In genomic region chr2:109782446-109782993, GRCh38 we compare ENCODE assay signal across 7 cellular contexts. TPM values are rescaled to one million over a fixed set of nuclear protein-coding genes. Genes with fewer than 3 reads are reported as not detected.
DNase-seq lines count a peak whose midpoint lies in the region; ATAC-seq, FAIRE-seq and TF ChIP-seq lines count a peak whose summit lies in the region.
"Not testable (repeated sequence)": the region's sequence is repeated elsewhere in the genome, so short reads cannot be mapped to it uniquely, and the experiment has no call there.

No MANE protein-coding gene starts in this region.

- H3K27ac ChIP-seq in body of pancreas; heart left ventricle; right cardiac atrium (ENCODE audit: low read length); HepG2 (ENCODE audit: extremely low read length, insufficient read depth, low read length); pancreas: not testable (repeated sequence)

- not testable (repeated sequence) for H3K79me2 ChIP-seq in HepG2 (ENCODE audit: insufficient read depth, low read length)

- not testable (repeated sequence) for H3K9ac ChIP-seq in HepG2 (ENCODE audit: insufficient read depth, low read depth, low read length)

- not testable (repeated sequence) for BruUV-seq in HepG2 (replicated peaks; lab: Mats Ljungman, UMichigan)

- ATAC-seq in body of pancreas (peak; percentile 87), Right ventricle myocardium inferior (peak; percentile 79), heart left ventricle (peak; percentile 72 to 84 (median 80)), left cardiac atrium (peak; percentile 83 to 89), right cardiac atrium (peak; percentile 73 to 85), HepG2 (peak; percentile 59), pancreas (peak; percentile 40 to 92 (median 72))

- CTCF ChIA-PET in HepG2 (lab: Yijun Ruan, JAX; ENCODE audit: low intra/inter-chr PET ratio, low total read pairs), result not testable (repeated sequence)

- TF ChIP-seq EP300 in HepG2 (IDR thresholded peaks at IDR 0.05; ENCODE audit: low read depth in 2 of 2, low read length in 2 of 2); HepG2 (CRISPR knock-in tag; IDR thresholded peaks at IDR 0.05; ENCODE audit: borderline replicate concordance): not testable (repeated sequence)

- H3K27me3 ChIP-seq in body of pancreas; heart left ventricle; right cardiac atrium (ENCODE audit: control insufficient read depth, insufficient read depth); HepG2 (ENCODE audit: control insufficient read depth in 1 of 2, insufficient read depth in 2 of 2, low read length in 2 of 2); pancreas: not testable (repeated sequence)

- not testable (repeated sequence) for H3K36me3 ChIP-seq in body of pancreas (replicated peaks in 1 of 2; ENCODE audit: insufficient read depth in 1 of 2, low read depth in 2 of 2); heart left ventricle; HepG2 (replicated peaks in 1 of 2; ENCODE audit: control insufficient read depth in 1 of 2, insufficient read depth in 2 of 2, low read length in 2 of 2); pancreas

- not testable (repeated sequence) for H2AFZ ChIP-seq in HepG2 (ENCODE audit: low read length)

- intact Hi-C loops in body of pancreas (cut with DNase I); Right ventricle myocardium inferior (cut with DNase I); heart left ventricle (cut with DNase I); left cardiac atrium (cut with DNase I); right cardiac atrium (cut with DNase I); HepG2 (cut with micrococcal nuclease; ENCODE audit: unreplicated experiment); pancreas (cut with DNase I): not testable (repeated sequence)

- H3K4me3 ChIP-seq in body of pancreas; heart left ventricle; right cardiac atrium (ENCODE audit: low read length); HepG2 (replicated peaks in 1 of 3; ENCODE audit: insufficient read depth in 1 of 3, low read depth in 2 of 3, low read length in 3 of 3); pancreas: not testable (repeated sequence)

- not testable (repeated sequence) for DNase-seq in body of pancreas; Right ventricle myocardium inferior (ENCODE audit: missing footprints); heart left ventricle; left cardiac atrium; right cardiac atrium; HepG2 (ENCODE audit: low spot score); pancreas

- not testable (repeated sequence) for TF ChIP-seq POLR2A in body of pancreas (IDR thresholded peaks at IDR 0.05); heart left ventricle (IDR thresholded peaks at IDR 0.05); HepG2 (IDR thresholded peaks at IDR 0.05; ENCODE audit: insufficient read depth in 1 of 2, low read depth in 2 of 2, low read length in 2 of 2)

- H3K4me1 ChIP-seq in body of pancreas; heart left ventricle; right cardiac atrium (ENCODE audit: control insufficient read depth, insufficient read depth, low read length); HepG2 (ENCODE audit: insufficient read depth, low read length); pancreas: not testable (repeated sequence)

- H3K4me2 ChIP-seq in HepG2 (ENCODE audit: low read depth, low read length), result not testable (repeated sequence)

- POLR2A ChIA-PET in HepG2 (lab: Yijun Ruan, JAX), result not testable (repeated sequence)

- in situ Hi-C loops in HepG2 (cut with HindIII; ENCODE audit: extremely low pct_ligation_motif_present, low pct_unique_long_range_greater_than_20kb), result not testable (repeated sequence)

- TF ChIP-seq CTCF in body of pancreas (IDR thresholded peaks at IDR 0.05); heart left ventricle (IDR thresholded peaks at IDR 0.05); HepG2 (CRISPR knock-in tag; IDR thresholded peaks at IDR 0.05); pancreas (IDR thresholded peaks at IDR 0.05): not testable (repeated sequence)

- not testable (repeated sequence) for H4K20me1 ChIP-seq in HepG2 (ENCODE audit: insufficient read depth, low read length)

- not testable (repeated sequence) for TF ChIP-seq RAD21 in HepG2 (CRISPR knock-in tag; IDR thresholded peaks at IDR 0.05)

- WGBS in body of pancreas, 2 donors, result no CpG with 5 or more reads among the region's 2 CpGs
- WGBS in heart left ventricle, 4 donors, result no CpG with 5 or more reads among the region's 2 CpGs
- no CpG with 5 or more reads among the region's 2 CpGs for WGBS in right cardiac atrium
- WGBS in HepG2 (ENCODE audit: low lambda C conversion rate), result no CpG with 5 or more reads among the region's 2 CpGs
- no CpG with 5 or more reads among the region's 2 CpGs for WGBS in pancreas, 2 donors

- FAIRE-seq in HepG2 (lab: Jason Lieb, UNC); pancreas (lab: Jason Lieb, UNC): not testable (repeated sequence)

- H3K9me3 ChIP-seq in body of pancreas; heart left ventricle; right cardiac atrium (ENCODE audit: control insufficient read depth, low read length); HepG2 (ENCODE audit: low read length); pancreas: not testable (repeated sequence)

RNA-seq across cellular contexts. Expression of gene RGPD5, which starts 11.6 kb away (rescaled TPM):
- total RNA-seq in body of pancreas (10 to 100 TPM; 25.7 to 42.8 TPM), Right ventricle myocardium inferior (30.5 TPM), heart left ventricle (10 to 100 TPM in 8 of 9 donors, 1 to 10 TPM in 1; 8.4 to 35.4 (median 16.2) TPM), left cardiac atrium (10 to 100 TPM; 21.8 to 36.2 TPM), right cardiac atrium (10 to 100 TPM; 27.9 to 48.3 (median 44.3) TPM), HepG2 (2016; rRNA removed; fragmentation: Illumina TruSeq; extraction: Trizol) (9.4 and 16.4 TPM in 2 replicates), pancreas (10 to 100 TPM; 15.2 to 59.4 (median 33.0) TPM)
- polyA plus RNA-seq in heart left ventricle (1 to 10 TPM; 3.9 to 9.4 TPM), right cardiac atrium (8.9 TPM), HepG2 (2011; rRNA removed) (12.0 and 13.4 TPM in 2 replicates), pancreas (10 to 100 TPM; 18.7 TPM)
- 2.0 and 5.9 TPM in 2 replicates for total RNA-seq in HepG2 (2016; cell fraction: cytosol; rRNA removed; fragmentation: Illumina TruSeq; extraction: Trizol; ENCODE audit: low read depth)
- 14.9 and 24.6 TPM in 2 replicates for total RNA-seq in HepG2 (2016; cell fraction: insoluble cytoplasmic fraction; rRNA removed; fragmentation: Illumina TruSeq; extraction: Trizol)
- total RNA-seq in HepG2 (2016; cell fraction: membrane; rRNA removed; fragmentation: Illumina TruSeq; extraction: Trizol), result 1.9 and 3.4 TPM in 2 replicates
- 35.4 and 37.7 TPM in 2 replicates for total RNA-seq in HepG2 (2016; cell fraction: nucleus; rRNA removed; fragmentation: Illumina TruSeq; extraction: Trizol)
- polyA plus RNA-seq in HepG2 (2011; cell fraction: cytosol; rRNA removed), result 4.7 and 13.0 TPM in 2 replicates
- polyA plus RNA-seq in HepG2 (2011; cell fraction: nucleus; rRNA removed), result 22.3 and 25.1 TPM in 2 replicates
- 4.0 and 4.8 TPM in 2 replicates for polyA plus RNA-seq in HepG2 (2012)
- not detected in 2 replicates for polyA plus RNA-seq in HepG2 (2016; cell fraction: cytosol; fragmentation: Illumina TruSeq; extraction: Trizol; ENCODE audit: low read depth)
- 2.3 and 3.8 TPM in 2 replicates for polyA plus RNA-seq in HepG2 (2016; cell fraction: insoluble cytoplasmic fraction; fragmentation: Illumina TruSeq; extraction: Trizol; ENCODE audit: low read depth)
- polyA plus RNA-seq in HepG2 (2016; cell fraction: membrane; fragmentation: Illumina TruSeq; extraction: Trizol; ENCODE audit: low read depth), result 0.05 TPM in 1 of 2 replicates, not detected in the other
- polyA plus RNA-seq in HepG2 (2016; cell fraction: nucleus; fragmentation: Illumina TruSeq; extraction: Trizol; ENCODE audit: insufficient read depth, low read depth), result 23.4 and 31.9 TPM in 2 replicates
- polyA minus RNA-seq in HepG2 (2011; rRNA and poly(A)+ RNA removed; ENCODE audit: low replicate concordance), result 5.1 and 19.6 TPM in 2 replicates
- 12.8 and 13.6 TPM in 2 replicates for polyA minus RNA-seq in HepG2 (2011; cell fraction: cytosol; rRNA and poly(A)+ RNA removed)
- 88.1 and 122 TPM in 2 replicates for polyA minus RNA-seq in HepG2 (2011; cell fraction: nucleus; rRNA and poly(A)+ RNA removed)
